In the genomic region with DNA sequence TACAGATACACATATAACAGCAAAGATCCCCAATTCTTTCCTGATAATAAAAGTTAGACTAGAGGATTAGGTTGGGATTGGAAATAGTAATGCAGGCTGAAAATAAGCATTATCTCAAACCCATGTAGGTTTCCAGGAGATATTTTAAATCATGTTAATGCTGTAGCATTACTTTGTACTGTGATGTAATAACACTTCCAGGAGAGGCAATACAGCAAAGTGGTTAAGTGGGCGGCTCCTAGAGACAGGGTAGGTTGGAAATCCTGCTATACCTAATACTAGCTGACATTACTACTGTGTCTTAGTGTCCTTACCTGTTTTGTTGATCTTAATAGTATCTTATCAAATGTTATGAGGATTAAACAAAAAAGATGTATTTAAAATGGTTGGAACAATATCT, we compare ENCODE assay signal across 18 cellular contexts. TPM values are rescaled to one million over a fixed set of nuclear protein-coding genes. Genes with fewer than 3 reads are reported as not detected.
"Had no signal": no experiment of that assay in that cellular context is flagged by ENCODE, and none has a peak within 500 bp of the region (broad histone marks: within the 10 kb centered on the region; RNA-seq: fewer than 3 reads in every experiment).

No MANE protein-coding gene starts in this region.

- H3K27ac Mint-ChIP-seq: activated B cell treated with CpG ODN at 0.5 μM for 24 hours; activated T-helper 1 cell treated with anti-CD3 and anti-CD28 coated beads, Interleukin-12 subunit alpha, Interleukin-12 subunit beta, Interleukin-2, Interleukin-4 antibody, amounts not matched to agents 30 ng/mL and 10 ng/mL and 1 ng/mL, durations not matched to agents 14 hours and 24 hours and 36 hours; immature natural killer cell; nephron; stimulated activated effector memory CD8-positive, alpha-beta T cell treated with anti-CD3 and anti-CD28 coated beads, Interleukin-12 subunit alpha, Interleukin-12 subunit beta, amount 100 ng/mL, for 72 hours; T-helper 17 cell had no signal

- H3K4me1 Mint-ChIP-seq: activated B cell treated with CpG ODN at 0.5 μM for 24 hours, immature natural killer cell had no signal

- H3K36me3 ChIP-seq: uterus had no signal

- H3K4me3 ChIP-seq: gastrocnemius medialis, heart left ventricle, lower lobe of right lung, tibial artery, uterus had no signal

- DNase-seq: activated B cell treated with CpG ODN at 0.5 μM for 24 hours; activated CD4-positive, alpha-beta T cell treated with anti-CD3 and anti-CD28 coated beads for 48 hours; activated CD8-positive, alpha-beta memory T cell treated with anti-CD3 and anti-CD28 coated beads, Interleukin-2, amount 50 U/mL, for 48 hours; gastrocnemius medialis; heart left ventricle; immature natural killer cell; left cardiac atrium; lower lobe of right lung; posterior cingulate gyrus; retina; T-helper 17 cell; tibial artery; uterus had no signal

- H3K27me3 ChIP-seq: gastrocnemius medialis, heart left ventricle, tibial artery, uterus had no signal

- H3K4me1 ChIP-seq: gastrocnemius medialis, heart left ventricle, lower lobe of right lung, tibial artery, uterus had no signal

- H3K27me3 Mint-ChIP-seq: activated B cell treated with CpG ODN at 0.5 μM for 24 hours, T-helper 17 cell had no signal

- FAIRE-seq: astrocyte, bronchial epithelial cell had no signal

- ATAC-seq: gastrocnemius medialis; heart left ventricle; left cardiac atrium; lower lobe of right lung; stimulated activated effector memory CD8-positive, alpha-beta T cell treated with anti-CD3 and anti-CD28 coated beads, Interleukin-12 subunit alpha, Interleukin-12 subunit beta, amount 100 ng/mL, for 72 hours; T-helper 17 cell had no signal

- H3K4me3 Mint-ChIP-seq: activated B cell treated with CpG ODN at 0.5 μM for 24 hours; activated T-helper 1 cell treated with anti-CD3 and anti-CD28 coated beads, Interleukin-12 subunit alpha, Interleukin-12 subunit beta, Interleukin-2, Interleukin-4 antibody, amounts not matched to agents 30 ng/mL and 10 ng/mL and 1 ng/mL, durations not matched to agents 14 hours and 24 hours and 36 hours; immature natural killer cell; nephron; stimulated activated effector memory CD8-positive, alpha-beta T cell treated with anti-CD3 and anti-CD28 coated beads, Interleukin-12 subunit alpha, Interleukin-12 subunit beta, amount 100 ng/mL, for 72 hours; T-helper 17 cell had no signal

- H3K9me3 Mint-ChIP-seq: activated B cell treated with CpG ODN at 0.5 μM for 24 hours; activated T-helper 1 cell treated with anti-CD3 and anti-CD28 coated beads, Interleukin-12 subunit alpha, Interleukin-12 subunit beta, Interleukin-2, Interleukin-4 antibody, amounts not matched to agents 30 ng/mL and 10 ng/mL and 1 ng/mL, durations not matched to agents 14 hours and 24 hours and 36 hours; immature natural killer cell; nephron; stimulated activated effector memory CD8-positive, alpha-beta T cell treated with anti-CD3 and anti-CD28 coated beads, Interleukin-12 subunit alpha, Interleukin-12 subunit beta, amount 100 ng/mL, for 72 hours had no signal

- H3K27ac ChIP-seq: gastrocnemius medialis, heart left ventricle, lower lobe of right lung, tibial artery, uterus had no signal

- H3K9me3 ChIP-seq: gastrocnemius medialis, heart left ventricle, lower lobe of right lung, tibial artery, uterus had no signal

RNA-seq across cellular contexts. Expression of a gene that starts 59.9 kb away (rescaled TPM):
- total RNA-seq: left cardiac atrium, lower lobe of right lung, T-helper 17 cell had no signal
